In the genomic region with DNA sequence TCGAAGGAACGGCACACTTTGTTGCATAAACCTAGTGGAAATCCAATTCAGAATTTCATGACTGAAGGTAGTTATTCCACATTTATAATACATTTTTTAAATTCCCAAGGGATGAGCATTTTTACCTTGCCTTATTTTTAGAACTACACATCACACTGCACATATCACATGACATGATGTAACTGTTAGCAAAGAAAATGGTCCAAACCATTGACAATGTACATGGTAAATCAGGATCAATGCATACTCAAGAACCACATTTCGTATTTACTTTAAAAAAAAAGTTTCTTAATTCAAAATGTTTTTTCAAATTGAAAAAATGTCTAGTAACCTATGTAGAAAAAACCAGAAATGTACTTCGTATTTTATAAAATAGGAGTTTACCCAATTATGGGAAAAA, we compare ENCODE assay signal across 1 cellular context.
TF ChIP-seq lines count a peak whose summit lies in the region.

No MANE protein-coding gene starts in this region.

TF ChIP-seq in IMR-90, 13 proteins besides CTCF, POLR2A, EP300 and RAD21:
- TF ChIP-seq RFX5 (IDR thresholded peaks at IDR 0.05; ENCODE audit: low read depth, low read length) (no peak), BHLHE40 (IDR thresholded peaks at IDR 0.05; ENCODE audit: low read depth, low read length) (no peak)
